In genomic region chr15:67023517-67024321, GRCh38 we compare ENCODE assay signal across 11 cellular contexts. TPM values are rescaled to one million over a fixed set of nuclear protein-coding genes. Genes with fewer than 3 reads are reported as not detected.
DNase-seq lines count a peak whose midpoint lies in the region; ATAC-seq and TF ChIP-seq lines count a peak whose summit lies in the region.
"Had no signal": no experiment of that assay in that cellular context is flagged by ENCODE, and none has a peak within 500 bp of the region (broad histone marks: within the 10 kb centered on the region; RNA-seq: fewer than 3 reads in every experiment).

No MANE protein-coding gene starts in this region.

- H3K4me1 Mint-ChIP-seq in mesothelial cell of epicardium = peaks cover 31% of the 10 kb centered on the region

- no peaks in the 10 kb centered on the region for H3K27me3 Mint-ChIP-seq in mesothelial cell of epicardium (ENCODE audit: low read depth)

- H3K4me3 ChIP-seq in thyroid gland (replicated peaks in 1 of 3) = no peak overlapping the region

- TF ChIP-seq CTCF in mesothelial cell of epicardium (IDR thresholded peaks at IDR 0.05; ENCODE audit: unreplicated experiment) (no peak), thyroid gland (IDR thresholded peaks at IDR 0.05) (no peak)

- peaks cover 29 to 32% of the 10 kb centered on the region in 2 donors for H3K4me1 ChIP-seq in thyroid gland

- no peaks in the 10 kb centered on the region for H3K27me3 ChIP-seq in thyroid gland

- peak; percentile 68 for DNase-seq in NCI-H69 (lab: John Stamatoyannopoulos, UW)
- DNase-seq in mesothelial cell of epicardium (ENCODE audit: low spot score in 2 of 2, unreplicated experiment in 2 of 2) = no peak
- DNase-seq in thyroid gland = no peak
- DNase-seq in NCI-H526 (lab: John Stamatoyannopoulos, UW) = no peak
- DNase-seq in NCI-H1436 treated with DMSO at 0.1 percent for 48 hours (lab: John Stamatoyannopoulos, UW) = no peak
- no peak for DNase-seq in hepatic stellate cell (ENCODE audit: low spot score)
- DNase-seq: retina; stimulated activated naive B cell treated with anti-CD40 and anti-IgM and Interleukin-4, amounts not matched to agents 10 μg/mL and 1 μg/mL and 100 μg/mL, for 72 hours; WERI-Rb-1 had no signal

- no peak for ATAC-seq in HG03460 (IDR thresholded peaks at IDR 0.05; ENCODE audit: unreplicated experiment)

- H3K36me3 Mint-ChIP-seq in mesothelial cell of epicardium = no peaks in the 10 kb centered on the region
- H3K36me3 Mint-ChIP-seq: stimulated activated naive B cell treated with anti-CD40 and anti-IgM and Interleukin-4, amounts not matched to agents 10 μg/mL and 1 μg/mL and 100 μg/mL, for 72 hours had no signal

- no peaks in the 10 kb centered on the region for H3K36me3 ChIP-seq in thyroid gland
- H3K36me3 ChIP-seq: WERI-Rb-1 had no signal

- H3K9me3 Mint-ChIP-seq in mesothelial cell of epicardium = no peaks in the 10 kb centered on the region

- H3K27ac ChIP-seq in cingulate gyrus (ENCODE audit: low read depth, low read length) (peak overlapping the region; percentile 47), thyroid gland (peak overlapping the region in 2 of 3 donors; percentile 27 to 57)
- H3K27ac ChIP-seq: WERI-Rb-1 had no signal

- H3K27ac Mint-ChIP-seq in mesothelial cell of epicardium = peak overlapping the region; percentile 62
- H3K27ac Mint-ChIP-seq: stimulated activated naive B cell treated with anti-CD40 and anti-IgM and Interleukin-4, amounts not matched to agents 10 μg/mL and 1 μg/mL and 100 μg/mL, for 72 hours had no signal

- H3K9me3 ChIP-seq in thyroid gland = no peaks in the 10 kb centered on the region

- H3K4me3 Mint-ChIP-seq in mesothelial cell of epicardium = no peak overlapping the region

- WGBS in thyroid gland, 2 donors = 84 to 94% methylated on average over 8 of the region's 8 CpGs

- TF ChIP-seq POLR2A in thyroid gland (IDR thresholded peaks at IDR 0.05) = no peak

- intact Hi-C loops in thyroid gland (cut with DNase I) = no loop called here

RNA-seq across cellular contexts. Expression of gene SMAD3, which starts 41.7 kb away (rescaled TPM):
- 89.9 to 96.2 TPM (median 90.7 TPM) in 3 replicates for total RNA-seq in mesothelial cell of epicardium
- total RNA-seq in thyroid gland = 10 to 100 TPM; 33.6 to 66.5 (median 47.3) TPM
